Comparison of ENCODE assay signal across 1 cellular context in the genomic region with DNA sequence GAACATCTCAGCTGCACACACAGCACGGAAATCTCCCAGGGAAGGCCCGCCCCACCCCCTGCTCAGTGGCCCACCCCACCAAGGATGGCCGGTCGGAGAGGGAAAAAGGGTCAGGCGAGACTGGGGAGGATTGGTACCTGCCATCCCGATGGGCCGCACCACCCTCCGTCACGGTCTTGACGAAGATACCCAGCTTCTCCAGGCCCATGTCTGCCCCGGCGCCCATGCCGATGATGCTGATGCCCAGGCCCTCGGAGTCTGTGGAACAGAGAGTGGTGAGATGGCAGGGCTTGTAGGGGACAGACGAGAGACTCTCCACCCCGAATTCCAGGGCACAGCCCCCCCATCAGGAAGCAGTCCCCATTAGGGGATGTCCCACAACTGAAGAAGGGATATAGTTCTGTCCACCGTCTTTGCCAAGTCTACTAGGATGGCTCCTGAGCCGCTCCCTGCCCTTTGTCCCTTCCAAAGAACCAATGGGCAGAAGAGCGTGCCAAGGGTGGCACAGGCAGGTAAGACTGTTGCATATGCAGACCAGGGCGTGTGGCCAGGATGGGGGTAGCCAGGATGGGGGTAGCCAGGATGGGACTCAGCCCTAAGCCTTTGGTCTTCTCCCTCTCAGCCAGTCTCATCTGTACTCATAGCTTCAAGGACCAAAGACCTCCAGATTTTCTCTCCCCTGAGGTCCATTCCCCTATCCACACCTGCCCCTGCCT.
TF ChIP-seq lines count a peak whose summit lies in the region.

No MANE protein-coding gene starts in this region.

TF ChIP-seq in GM12878, 131 proteins besides CTCF, POLR2A, EP300 and RAD21:
- TF ChIP-seq SMAD5 (IDR thresholded peaks at IDR 0.05; ENCODE audit: low read depth) (no peak), ETV6 (conservative IDR thresholded peaks at IDR 0.05 in 1 of 2, IDR thresholded peaks at IDR 0.05 in 1 of 2; ENCODE audit: borderline replicate concordance in 1 of 2, low read depth in 1 of 2) (no peak), PAX8 (IDR thresholded peaks at IDR 0.05) (no peak), RB1 (IDR thresholded peaks at IDR 0.05; ENCODE audit: borderline replicate concordance) (no peak), HDGF (IDR thresholded peaks at IDR 0.05) (no peak), ZNF622 (IDR thresholded peaks at IDR 0.05) (no peak), POLR2AphosphoS5 (IDR thresholded peaks at IDR 0.05; ENCODE audit: low read length) (0 out of 2 replicates have a peak, but pooled peaks have one; percentile 61), RBBP5 (conservative IDR thresholded peaks at IDR 0.05) (no peak)
- TF ChIP-seq, protein P1, sequence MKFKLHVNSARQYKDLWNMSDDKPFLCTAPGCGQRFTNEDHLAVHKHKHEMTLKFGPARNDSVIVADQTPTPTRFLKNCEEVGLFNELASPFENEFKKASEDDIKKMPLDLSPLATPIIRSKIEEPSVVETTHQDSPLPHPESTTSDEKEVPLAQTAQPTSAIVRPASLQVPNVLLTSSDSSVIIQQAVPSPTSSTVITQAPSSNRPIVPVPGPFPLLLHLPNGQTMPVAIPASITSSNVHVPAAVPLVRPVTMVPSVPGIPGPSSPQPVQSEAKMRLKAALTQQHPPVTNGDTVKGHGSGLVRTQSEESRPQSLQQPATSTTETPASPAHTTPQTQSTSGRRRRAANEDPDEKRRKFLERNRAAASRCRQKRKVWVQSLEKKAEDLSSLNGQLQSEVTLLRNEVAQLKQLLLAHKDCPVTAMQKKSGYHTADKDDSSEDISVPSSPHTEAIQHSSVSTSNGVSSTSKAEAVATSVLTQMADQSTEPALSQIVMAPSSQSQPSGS (IDR thresholded peaks at IDR 0.05; ENCODE audit: low read length) = no peak
